Comparison of ENCODE assay signal across 1 cellular context in genomic region chr22:48748113-48748859, GRCh38.
TF ChIP-seq lines count a peak whose summit lies in the region.

No MANE protein-coding gene starts in this region.

TF ChIP-seq in WTC11, 78 proteins besides CTCF, POLR2A, EP300 and RAD21 (continued from another document):
- TF ChIP-seq, protein P1, sequence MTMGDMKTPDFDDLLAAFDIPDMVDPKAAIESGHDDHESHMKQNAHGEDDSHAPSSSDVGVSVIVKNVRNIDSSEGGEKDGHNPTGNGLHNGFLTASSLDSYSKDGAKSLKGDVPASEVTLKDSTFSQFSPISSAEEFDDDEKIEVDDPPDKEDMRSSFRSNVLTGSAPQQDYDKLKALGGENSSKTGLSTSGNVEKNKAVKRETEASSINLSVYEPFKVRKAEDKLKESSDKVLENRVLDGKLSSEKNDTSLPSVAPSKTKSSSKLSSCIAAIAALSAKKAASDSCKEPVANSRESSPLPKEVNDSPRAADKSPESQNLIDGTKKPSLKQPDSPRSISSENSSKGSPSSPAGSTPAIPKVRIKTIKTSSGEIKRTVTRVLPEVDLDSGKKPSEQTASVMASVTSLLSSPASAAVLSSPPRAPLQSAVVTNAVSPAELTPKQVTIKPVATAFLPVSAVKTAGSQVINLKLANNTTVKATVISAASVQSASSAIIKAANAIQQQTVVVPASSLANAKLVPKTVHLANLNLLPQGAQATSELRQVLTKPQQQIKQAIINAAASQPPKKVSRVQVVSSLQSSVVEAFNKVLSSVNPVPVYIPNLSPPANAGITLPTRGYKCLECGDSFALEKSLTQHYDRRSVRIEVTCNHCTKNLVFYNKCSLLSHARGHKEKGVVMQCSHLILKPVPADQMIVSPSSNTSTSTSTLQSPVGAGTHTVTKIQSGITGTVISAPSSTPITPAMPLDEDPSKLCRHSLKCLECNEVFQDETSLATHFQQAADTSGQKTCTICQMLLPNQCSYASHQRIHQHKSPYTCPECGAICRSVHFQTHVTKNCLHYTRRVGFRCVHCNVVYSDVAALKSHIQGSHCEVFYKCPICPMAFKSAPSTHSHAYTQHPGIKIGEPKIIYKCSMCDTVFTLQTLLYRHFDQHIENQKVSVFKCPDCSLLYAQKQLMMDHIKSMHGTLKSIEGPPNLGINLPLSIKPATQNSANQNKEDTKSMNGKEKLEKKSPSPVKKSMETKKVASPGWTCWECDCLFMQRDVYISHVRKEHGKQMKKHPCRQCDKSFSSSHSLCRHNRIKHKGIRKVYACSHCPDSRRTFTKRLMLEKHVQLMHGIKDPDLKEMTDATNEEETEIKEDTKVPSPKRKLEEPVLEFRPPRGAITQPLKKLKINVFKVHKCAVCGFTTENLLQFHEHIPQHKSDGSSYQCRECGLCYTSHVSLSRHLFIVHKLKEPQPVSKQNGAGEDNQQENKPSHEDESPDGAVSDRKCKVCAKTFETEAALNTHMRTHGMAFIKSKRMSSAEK (CRISPR knock-in tag; IDR thresholded peaks at IDR 0.05; ENCODE audit: borderline replicate concordance), result no peak
- TF ChIP-seq TP53 (CRISPR knock-in tag; IDR thresholded peaks at IDR 0.05), result no peak
- TF ChIP-seq, protein P2, sequence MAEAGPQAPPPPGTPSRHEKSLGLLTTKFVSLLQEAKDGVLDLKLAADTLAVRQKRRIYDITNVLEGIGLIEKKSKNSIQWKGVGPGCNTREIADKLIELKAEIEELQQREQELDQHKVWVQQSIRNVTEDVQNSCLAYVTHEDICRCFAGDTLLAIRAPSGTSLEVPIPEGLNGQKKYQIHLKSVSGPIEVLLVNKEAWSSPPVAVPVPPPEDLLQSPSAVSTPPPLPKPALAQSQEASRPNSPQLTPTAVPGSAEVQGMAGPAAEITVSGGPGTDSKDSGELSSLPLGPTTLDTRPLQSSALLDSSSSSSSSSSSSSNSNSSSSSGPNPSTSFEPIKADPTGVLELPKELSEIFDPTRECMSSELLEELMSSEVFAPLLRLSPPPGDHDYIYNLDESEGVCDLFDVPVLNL (CRISPR knock-in tag; IDR thresholded peaks at IDR 0.05; ENCODE audit: borderline replicate concordance, low read depth), result no peak
- no peak for TF ChIP-seq JUN (CRISPR knock-in tag; IDR thresholded peaks at IDR 0.05)
- TF ChIP-seq ERG (CRISPR knock-in tag; IDR thresholded peaks at IDR 0.05), result no peak
- TF ChIP-seq ZNF512 (CRISPR knock-in tag; IDR thresholded peaks at IDR 0.05; ENCODE audit: borderline replicate concordance), result no peak
- TF ChIP-seq, protein P3, sequence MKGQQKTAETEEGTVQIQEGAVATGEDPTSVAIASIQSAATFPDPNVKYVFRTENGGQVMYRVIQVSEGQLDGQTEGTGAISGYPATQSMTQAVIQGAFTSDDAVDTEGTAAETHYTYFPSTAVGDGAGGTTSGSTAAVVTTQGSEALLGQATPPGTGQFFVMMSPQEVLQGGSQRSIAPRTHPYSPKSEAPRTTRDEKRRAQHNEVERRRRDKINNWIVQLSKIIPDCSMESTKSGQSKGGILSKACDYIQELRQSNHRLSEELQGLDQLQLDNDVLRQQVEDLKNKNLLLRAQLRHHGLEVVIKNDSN (CRISPR knock-in tag; IDR thresholded peaks at IDR 0.05), result no peak
- TF ChIP-seq, protein P4, sequence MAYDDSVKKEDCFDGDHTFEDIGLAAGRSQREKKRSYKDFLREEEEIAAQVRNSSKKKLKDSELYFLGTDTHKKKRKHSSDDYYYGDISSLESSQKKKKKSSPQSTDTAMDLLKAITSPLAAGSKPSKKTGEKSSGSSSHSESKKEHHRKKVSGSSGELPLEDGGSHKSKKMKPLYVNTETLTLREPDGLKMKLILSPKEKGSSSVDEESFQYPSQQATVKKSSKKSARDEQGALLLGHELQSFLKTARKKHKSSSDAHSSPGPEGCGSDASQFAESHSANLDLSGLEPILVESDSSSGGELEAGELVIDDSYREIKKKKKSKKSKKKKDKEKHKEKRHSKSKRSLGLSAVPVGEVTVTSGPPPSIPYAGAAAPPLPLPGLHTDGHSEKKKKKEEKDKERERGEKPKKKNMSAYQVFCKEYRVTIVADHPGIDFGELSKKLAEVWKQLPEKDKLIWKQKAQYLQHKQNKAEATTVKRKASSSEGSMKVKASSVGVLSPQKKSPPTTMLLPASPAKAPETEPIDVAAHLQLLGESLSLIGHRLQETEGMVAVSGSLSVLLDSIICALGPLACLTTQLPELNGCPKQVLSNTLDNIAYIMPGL (CRISPR knock-in tag; IDR thresholded peaks at IDR 0.05), result no peak
- no peak for TF ChIP-seq ZNF416 (CRISPR knock-in tag; IDR thresholded peaks at IDR 0.05)
- TF ChIP-seq ZNF232 (CRISPR knock-in tag; IDR thresholded peaks at IDR 0.05), result no peak
